In genomic region chr10:38437359-38437758, GRCh38 we compare ENCODE assay signal across 8 cellular contexts.
DNase-seq lines count a peak whose midpoint lies in the region; FAIRE-seq and TF ChIP-seq lines count a peak whose summit lies in the region.
"Not testable (repeated sequence)": the region's sequence is repeated elsewhere in the genome, so short reads cannot be mapped to it uniquely, and the experiment has no call there.

No MANE protein-coding gene starts in this region.

- not testable (repeated sequence) for H4K20me1 ChIP-seq in fibroblast of lung (ENCODE audit: control insufficient read depth, extremely low read depth, insufficient read depth, low read length)

- not testable (repeated sequence) for H3K4me2 ChIP-seq in fibroblast of lung (ENCODE audit: extremely low read depth, insufficient read depth, low read length)

- FAIRE-seq in bronchial epithelial cell (lab: Jason Lieb, UNC) = not testable (repeated sequence)

- H3K27ac ChIP-seq in fibroblast of lung (ENCODE audit: insufficient read depth, low read length) = not testable (repeated sequence)

- not testable (repeated sequence) for H3K36me3 ChIP-seq in bronchial epithelial cell (ENCODE audit: control insufficient read depth, insufficient read depth, low read length); fibroblast of lung (ENCODE audit: control insufficient read depth, insufficient read depth, low read length)

- H3K79me2 ChIP-seq in fibroblast of lung (ENCODE audit: control insufficient read depth, insufficient read depth, low read length) = not testable (repeated sequence)

- not testable (repeated sequence) for H3K4me3 ChIP-seq in AG10803 (ENCODE audit: low read length); bronchial epithelial cell (ENCODE audit: low read depth, low read length); fibroblast of lung (replicated peaks in 1 of 4; ENCODE audit: control extremely low read depth in 1 of 4, insufficient read depth in 1 of 4, low read depth in 3 of 4, low read length in 4 of 4); fibroblast of villous mesenchyme (ENCODE audit: low read depth, low read length); skeletal muscle cell (ENCODE audit: low read depth, low read length)

- not testable (repeated sequence) for H2AFZ ChIP-seq in fibroblast of lung (ENCODE audit: low read length)

- H3K4me1 ChIP-seq in fibroblast of lung (ENCODE audit: control insufficient read depth, extremely low read depth, insufficient read depth, low read length) = not testable (repeated sequence)

- not testable (repeated sequence) for H3K9ac ChIP-seq in fibroblast of lung (ENCODE audit: insufficient read depth, low read length)

- TF ChIP-seq CTCF in AG10803 (conservative IDR thresholded peaks at IDR 0.05; ENCODE audit: low read length); bronchial epithelial cell (IDR thresholded peaks at IDR 0.05; ENCODE audit: insufficient read depth, low read length, severe bottlenecking); fibroblast of lung (conservative IDR thresholded peaks at IDR 0.05 in 1 of 2, IDR thresholded peaks at IDR 0.05 in 1 of 2; ENCODE audit: low read depth in 1 of 2, low read length in 2 of 2); fibroblast of villous mesenchyme (IDR thresholded peaks at IDR 0.05; ENCODE audit: insufficient read depth, low read depth, low read length): not testable (repeated sequence)

- H3K27me3 ChIP-seq in bronchial epithelial cell (ENCODE audit: control insufficient read depth, insufficient read depth, low read length); fibroblast of lung (ENCODE audit: control insufficient read depth, insufficient read depth, low read length): not testable (repeated sequence)

- H3K9me3 ChIP-seq in fibroblast of lung (ENCODE audit: control insufficient read depth, insufficient read depth, low read depth, low read length) = not testable (repeated sequence)

- DNase-seq in AG10803 (ENCODE audit: low read depth) = peak; percentile 11
- peak; percentile 69 for DNase-seq in HCEC 1CT
- peak; percentile 21 for DNase-seq in LHCN-M2 (ENCODE audit: low read depth)
- peak; percentile 68 for DNase-seq in RKO (ENCODE audit: low spot score)
- peak; percentile 39 for DNase-seq in bronchial epithelial cell (ENCODE audit: low read depth)
- peak; percentile 0 to 1 for DNase-seq in fibroblast of lung (ENCODE audit: low read depth in 2 of 2)
- peak; percentile 2 for DNase-seq in fibroblast of villous mesenchyme (ENCODE audit: low read depth)
- DNase-seq in skeletal muscle cell (ENCODE audit: low read depth) = peak; percentile 11

Comparison
In these comparisons a context has a peak if more than half of its experiments do, and no peak if none do; other contexts are left out.
1. DNase-seq: peak in every context shown above with its lines; median percentile 69 in HCEC 1CT; 68 in RKO; 39 in bronchial epithelial cell; 21 in LHCN-M2; 11 in AG10803; 11 in skeletal muscle cell; 2 in fibroblast of villous mesenchyme; 0 in fibroblast of lung.